26 cellular contexts compared by ENCODE assay signal in genomic region chr1:23448846-23449245, GRCh38.
"Had no signal": no experiment of that assay in that cellular context is flagged by ENCODE, and none has a peak within 500 bp of the region (broad histone marks: within the 10 kb centered on the region; RNA-seq: fewer than 3 reads in every experiment).

No MANE protein-coding gene starts in this region.

- H3K4me1 ChIP-seq: spleen had no signal

- ATAC-seq: esophagus mucosa; gastroesophageal sphincter; heart left ventricle; left ventricle myocardium superior; lower lobe of right lung; naive thymus-derived CD8-positive, alpha-beta T cell; right cardiac atrium; stimulated activated memory B cell treated with anti-CD40 and anti-IgM and Interleukin-4, amounts not matched to agents 10 μg/mL and 1 μg/mL and 100 μg/mL, for 72 hours; stimulated activated naive CD8-positive, alpha-beta T cell treated with anti-CD3 and anti-CD28 coated beads, Interleukin-15, Interleukin-2, amounts not matched to agents 100 U/mL and 50 U/mL, for 24 hours had no signal

- H3K79me2 ChIP-seq: hepatocyte had no signal

- H3K4me2 ChIP-seq: hepatocyte had no signal

- DNase-seq: dorsolateral prefrontal cortex; effector CD4-positive, alpha-beta T cell; endodermal cell; foreskin fibroblast; heart left ventricle; left ventricle myocardium superior; lower lobe of right lung; naive thymus-derived CD8-positive, alpha-beta T cell; nephron progenitor cell; nucleus accumbens; right cardiac atrium; spleen; stimulated activated CD4-positive, alpha-beta T cell treated with anti-CD3 and anti-CD28 coated beads, Interleukin-4, amount 100 ng/mL, for 4 hours; stimulated activated naive CD8-positive, alpha-beta T cell treated with anti-CD3 and anti-CD28 coated beads, Interleukin-15, Interleukin-2, amounts not matched to agents 100 U/mL and 50 U/mL, for 24 hours; substantia nigra had no signal

- H3K4me3 ChIP-seq: dorsolateral prefrontal cortex, gastroesophageal sphincter, heart left ventricle, hepatocyte, lower lobe of right lung, prostate gland, skin epidermis, spleen, thoracic aorta, tibial nerve had no signal

- H3K36me3 ChIP-seq: prostate gland, thoracic aorta had no signal

- H3K27me3 ChIP-seq: dorsolateral prefrontal cortex, gastroesophageal sphincter, heart left ventricle, hepatocyte, spleen, tibial nerve had no signal

- FAIRE-seq: colon, islet of Langerhans had no signal

- H3K9me3 ChIP-seq: gastroesophageal sphincter, heart left ventricle, lower lobe of right lung, prostate gland, spleen, thoracic aorta, tibial nerve had no signal

- H3K27ac ChIP-seq: dorsolateral prefrontal cortex, epithelial cell of prostate, hepatocyte, lower lobe of right lung, prostate gland, spleen, thoracic aorta had no signal

- H2AFZ ChIP-seq: hepatocyte had no signal
